ENCODE assay signal across 11 cellular contexts in genomic region chr6:112501705-112502104, GRCh38.
DNase-seq lines count a peak whose midpoint lies in the region; ATAC-seq and TF ChIP-seq lines count a peak whose summit lies in the region.
"Had no signal": no experiment of that assay in that cellular context is flagged by ENCODE, and none has a peak within 500 bp of the region (broad histone marks: within the 10 kb centered on the region; RNA-seq: fewer than 3 reads in every experiment).

No MANE protein-coding gene starts in this region.

- TF ChIP-seq CTCF in WTC11 (IDR thresholded peaks at IDR 0.05), result no peak
- no peak for TF ChIP-seq CTCF in PC-9 (conservative IDR thresholded peaks at IDR 0.05)

- no peaks in the 10 kb centered on the region for H3K4me1 ChIP-seq in PC-9 (replicated peaks; ENCODE audit: insufficient read depth)

- no peaks in the 10 kb centered on the region for H3K9me3 ChIP-seq in PC-9 (ENCODE audit: insufficient read depth, low read depth)
- H3K9me3 ChIP-seq: thyroid gland had no signal

- ATAC-seq in WTC11 (no peak; the same call in 1 of the 2 replicates), left ventricle myocardium superior (no peak)
- ATAC-seq in activated CD4-positive, alpha-beta T cell treated with anti-CD3 and anti-CD28 coated beads for 36 hours, result no peak

- H3K4me1 Mint-ChIP-seq in WTC11, result peaks cover 25% of the 10 kb centered on the region
- H3K4me1 Mint-ChIP-seq in activated CD4-positive, alpha-beta T cell treated with anti-CD3 and anti-CD28 coated beads for 36 hours, result no peaks in the 10 kb centered on the region
- H3K4me1 Mint-ChIP-seq: activated naive CD8-positive, alpha-beta T cell treated with anti-CD3 and anti-CD28 coated beads, Interleukin-2, amount 10 ng/mL, durations not matched to agents 7 days and 5 days had no signal

- H3F3A ChIP-seq in PC-9 (ENCODE audit: insufficient read depth, low read depth), result no peaks in the 10 kb centered on the region

- H4K20me1 ChIP-seq in PC-9 (ENCODE audit: insufficient read depth), result no peaks in the 10 kb centered on the region

- no peak overlapping the region for H3K27ac ChIP-seq in PC-9
- H3K27ac ChIP-seq: thyroid gland had no signal

- BruUV-seq in PC-9 (replicated peaks; lab: Mats Ljungman, UMichigan), result no TSS peak

- intact Hi-C loops in left ventricle myocardium superior (cut with micrococcal nuclease) (no loop called here), PC-9 (cut with micrococcal nuclease; ENCODE audit: unreplicated experiment) (no loop called here)
- intact Hi-C loops in activated CD4-positive, alpha-beta T cell treated with anti-CD3 and anti-CD28 coated beads for 36 hours (cut with DNase I, micrococcal nuclease), result no loop called here

- no peaks in the 10 kb centered on the region for H3K9me3 Mint-ChIP-seq in WTC11
- no peaks in the 10 kb centered on the region for H3K9me3 Mint-ChIP-seq in activated CD4-positive, alpha-beta T cell treated with anti-CD3 and anti-CD28 coated beads for 36 hours (ENCODE audit: low read depth)
- H3K9me3 Mint-ChIP-seq: activated naive CD8-positive, alpha-beta T cell treated with anti-CD3 and anti-CD28 coated beads, Interleukin-2, amount 10 ng/mL, durations not matched to agents 7 days and 5 days had no signal

- peak; percentile 12 for DNase-seq in NCI-H82 (lab: John Stamatoyannopoulos, UW)
- no peak for DNase-seq in NCI-H82 treated with DMSO at 0.1 percent for 48 hours (lab: John Stamatoyannopoulos, UW; ENCODE audit: unreplicated experiment)
- peak; percentile 31 for DNase-seq in WTC11 (ENCODE audit: low spot score)
- DNase-seq in left ventricle myocardium superior, result peak; percentile 28
- peak; percentile 33 for DNase-seq in smooth muscle cell of the brain vasculature (ENCODE audit: low read depth, low spot score)
- no peak for DNase-seq in NCI-H2196 treated with DMSO at 0.1 percent for 48 hours (lab: John Stamatoyannopoulos, UW; ENCODE audit: unreplicated experiment)
- DNase-seq in activated CD4-positive, alpha-beta T cell treated with anti-CD3 and anti-CD28 coated beads for 36 hours, result no peak
- no peak for DNase-seq in PC-9
- DNase-seq: activated CD4-positive, CD25-positive, alpha-beta regulatory T cell; activated naive CD8-positive, alpha-beta T cell treated with anti-CD3 and anti-CD28 coated beads, Interleukin-2, amount 10 ng/mL, durations not matched to agents 7 days and 5 days; thyroid gland had no signal

- H3K27me3 ChIP-seq in PC-9 (ENCODE audit: insufficient read depth, low read depth), result no peaks in the 10 kb centered on the region
- H3K27me3 ChIP-seq: thyroid gland had no signal

- no peak overlapping the region for H3K27ac Mint-ChIP-seq in WTC11
- no peak overlapping the region for H3K27ac Mint-ChIP-seq in activated CD4-positive, alpha-beta T cell treated with anti-CD3 and anti-CD28 coated beads for 36 hours
- H3K27ac Mint-ChIP-seq: activated naive CD8-positive, alpha-beta T cell treated with anti-CD3 and anti-CD28 coated beads, Interleukin-2, amount 10 ng/mL, durations not matched to agents 7 days and 5 days had no signal

- POLR2A ChIA-PET in WTC11 (lab: Charles Lee), result no interaction called here
- POLR2A ChIA-PET in activated CD4-positive, alpha-beta T cell treated with anti-CD3 and anti-CD28 coated beads for 36 hours (lab: Charles Lee), result no interaction called here
- POLR2A ChIA-PET in PC-9 (lab: Charles Lee; ENCODE audit: unreplicated experiment), result no interaction called here

- H3K36me3 Mint-ChIP-seq in WTC11, result no peaks in the 10 kb centered on the region
- no peaks in the 10 kb centered on the region for H3K36me3 Mint-ChIP-seq in activated CD4-positive, alpha-beta T cell treated with anti-CD3 and anti-CD28 coated beads for 36 hours (ENCODE audit: low read depth)
- H3K36me3 Mint-ChIP-seq: activated naive CD8-positive, alpha-beta T cell treated with anti-CD3 and anti-CD28 coated beads, Interleukin-2, amount 10 ng/mL, durations not matched to agents 7 days and 5 days had no signal

- CTCF ChIA-PET in WTC11 (lab: Charles Lee), result no interaction called here
- CTCF ChIA-PET in activated CD4-positive, alpha-beta T cell treated with anti-CD3 and anti-CD28 coated beads for 36 hours (lab: Charles Lee), result no interaction called here
- CTCF ChIA-PET in PC-9 (lab: Charles Lee), result no interaction called here

- no peak overlapping the region for H2AFZ ChIP-seq in PC-9

- H3K79me2 ChIP-seq in PC-9 (ENCODE audit: low read depth), result no peaks in the 10 kb centered on the region

- H3K4me3 Mint-ChIP-seq in WTC11, result no peak overlapping the region
- H3K4me3 Mint-ChIP-seq in activated CD4-positive, alpha-beta T cell treated with anti-CD3 and anti-CD28 coated beads for 36 hours, result no peak overlapping the region
- H3K4me3 Mint-ChIP-seq: activated naive CD8-positive, alpha-beta T cell treated with anti-CD3 and anti-CD28 coated beads, Interleukin-2, amount 10 ng/mL, durations not matched to agents 7 days and 5 days had no signal

- no peaks in the 10 kb centered on the region for H3K9me2 ChIP-seq in PC-9 (ENCODE audit: insufficient read depth)

- no peaks in the 10 kb centered on the region for H3K36me3 ChIP-seq in PC-9 (ENCODE audit: low read depth)
- H3K36me3 ChIP-seq: thyroid gland had no signal

- H3K27me3 Mint-ChIP-seq in WTC11 (ENCODE audit: low read depth), result no peaks in the 10 kb centered on the region
- peaks cover 2% of the 10 kb centered on the region for H3K27me3 Mint-ChIP-seq in activated CD4-positive, alpha-beta T cell treated with anti-CD3 and anti-CD28 coated beads for 36 hours
- H3K27me3 Mint-ChIP-seq: activated naive CD8-positive, alpha-beta T cell treated with anti-CD3 and anti-CD28 coated beads, Interleukin-2, amount 10 ng/mL, durations not matched to agents 7 days and 5 days had no signal

- no peak overlapping the region for H3K4me3 ChIP-seq in PC-9
- H3K4me3 ChIP-seq: thyroid gland had no signal

- H3K4me2 ChIP-seq in PC-9, result no peak overlapping the region

TF ChIP-seq in WTC11, 78 proteins besides CTCF, POLR2A, EP300 and RAD21:
- TF ChIP-seq ATF3 (CRISPR knock-in tag; conservative IDR thresholded peaks at IDR 0.05), result no peak
- no peak for TF ChIP-seq FOXP4 (CRISPR knock-in tag; IDR thresholded peaks at IDR 0.05)
- no peak for TF ChIP-seq ZNF121 (CRISPR knock-in tag; IDR thresholded peaks at IDR 0.05)
- TF ChIP-seq CREB1 (CRISPR knock-in tag; IDR thresholded peaks at IDR 0.05), result no peak
- no peak for TF ChIP-seq ZNF532 (CRISPR knock-in tag; IDR thresholded peaks at IDR 0.05; ENCODE audit: borderline replicate concordance)
- no peak for TF ChIP-seq PRRX2 (CRISPR knock-in tag; IDR thresholded peaks at IDR 0.05)
TF ChIP-seq in WTC11: peak in this region for 0.

Comparison
In these comparisons a context has a peak if more than half of its experiments do, and no peak if none do; other contexts are left out.
1. DNase-seq: peak in NCI-H82 (single experiment), WTC11 (single experiment), left ventricle myocardium superior (single experiment) and smooth muscle cell of the brain vasculature (single experiment); none in NCI-H82 treated with DMSO at 0.1 percent for 48 hours (single experiment), NCI-H2196 treated with DMSO at 0.1 percent for 48 hours (single experiment), activated CD4-positive, alpha-beta T cell treated with anti-CD3 and anti-CD28 coated beads for 36 hours (single experiment) and PC-9 (0 of 2).